Comparison of ENCODE assay signal across 28 cellular contexts in genomic region chr2:75168186-75168585, GRCh38. TPM values are rescaled to one million over a fixed set of nuclear protein-coding genes. Genes with fewer than 3 reads are reported as not detected.
"Had no signal": no experiment of that assay in that cellular context is flagged by ENCODE, and none has a peak within 500 bp of the region (broad histone marks: within the 10 kb centered on the region; RNA-seq: fewer than 3 reads in every experiment).

No MANE protein-coding gene starts in this region.

- DNase-seq: hypothalamus; immature natural killer cell; kidney; left colon; left lung; lower lobe of right lung; mammary epithelial cell; midbrain; mucosa of descending colon; naive thymus-derived CD4-positive, alpha-beta T cell; ovary; right lobe of liver; stimulated activated CD4-positive, alpha-beta T cell treated with anti-CD3 and anti-CD28 coated beads, Interleukin-1b, Interleukin-23, amount 100 ng/mL, for 48 hours; stimulated activated CD4-positive, alpha-beta T cell treated with anti-CD3 and anti-CD28 coated beads, Interleukin-2, amount 100 ng/mL, for 48 hours; stimulated activated CD4-positive, alpha-beta T cell treated with anti-CD3 and anti-CD28 coated beads, Interleukin-4, amount 100 ng/mL, for 4 hours; stimulated activated CD8-positive, alpha-beta memory T cell treated with anti-CD3 and anti-CD28 coated beads, Interleukin-4, amount 100 ng/mL, for 48 hours; stimulated activated naive CD4-positive, alpha-beta T cell treated with Interleukin-2 at 50 U/mL for 16 hours; stimulated activated naive CD8-positive, alpha-beta T cell treated with anti-CD3 and anti-CD28 coated beads, Interleukin-15, amount 100 ng/mL, for 72 hours; substantia nigra; transverse colon; upper lobe of left lung had no signal

- H3K4me3 ChIP-seq: left lung, lower lobe of right lung, mucosa of descending colon, ovary, right atrium auricular region, right lobe of liver, smooth muscle cell, transverse colon, upper lobe of left lung, vagina had no signal

- FAIRE-seq: islet of Langerhans had no signal

- H3K4me2 ChIP-seq: smooth muscle cell had no signal

- H3K36me3 ChIP-seq: left lung, lower lobe of right lung, ovary, right atrium auricular region, right lobe of liver, transverse colon, upper lobe of left lung, vagina had no signal

- H3K9me3 ChIP-seq: left lung, lower lobe of right lung, mucosa of descending colon, ovary, right atrium auricular region, right lobe of liver, transverse colon, upper lobe of left lung, vagina had no signal

- H3K27me3 ChIP-seq: left lung, ovary, right atrium auricular region, right lobe of liver, transverse colon, upper lobe of left lung, vagina had no signal

- H3K4me1 ChIP-seq: left lung, lower lobe of right lung, right atrium auricular region, right lobe of liver, transverse colon, upper lobe of left lung, vagina had no signal

- H3K27ac ChIP-seq: left lung, lower lobe of right lung, ovary, right atrium auricular region, right lobe of liver, transverse colon, upper lobe of left lung, vagina had no signal

RNA-seq across cellular contexts. Expression of gene TACR1, which starts 31.1 kb away (rescaled TPM):
- total RNA-seq: mammary epithelial cell; myocyte; natural killer cell treated with Interleukin-12 subunit alpha and Interleukin-12 subunit beta and Interleukin-15 and Interleukin-18, amount 100 ng/mL, for 72 hours; pulmonary artery endothelial cell; right lobe of liver had no signal
- polyA plus RNA-seq: mammary epithelial cell; naive thymus-derived CD4-positive, alpha-beta T cell had no signal
